Comparison of ENCODE assay signal across 8 cellular contexts in genomic region chr4:2009651-2010233, GRCh38. TPM values are rescaled to one million over a fixed set of nuclear protein-coding genes. Genes with fewer than 3 reads are reported as not detected.
DNase-seq lines count a peak whose midpoint lies in the region; ATAC-seq and TF ChIP-seq lines count a peak whose summit lies in the region.

No MANE protein-coding gene starts in this region.

- DNase-seq in CD14-positive monocyte (ENCODE audit: low spot score) (peak; percentile 65), NCI-H2029 (lab: John Stamatoyannopoulos, UW) (peak; percentile 58), activated B cell treated with CpG ODN at 0.5 μM for 24 hours (peak; percentile 31), chondrocyte (ENCODE audit: low spot score) (no peak), kidney glomerular epithelial cell (lab: John Stamatoyannopoulos, UW) (peak; percentile 35)
- DNase-seq in stimulated activated CD4-positive, alpha-beta T cell treated with anti-CD3 and anti-CD28 coated beads, Interleukin-2, amount 100 ng/mL, for 24 hours: peak; percentile 50 to 65

- intact Hi-C loops in CD14-positive monocyte (cut with micrococcal nuclease): loop anchor here (2.0 to 10.0 kb wide), 6 partner anchors 31 to 665 kb away; partner anchors contain the start of genes MXD4 (in 1 of the 2), NSD2 (in 1 of the 2), TACC3 (in 1 of the 2) and TMEM129 (in 1 of the 2)
- intact Hi-C loops in activated B cell treated with CpG ODN at 0.5 μM for 24 hours (cut with micrococcal nuclease): loop anchor here (1.0 to 10.0 kb wide), 11 partner anchors 33 to 1227 kb away; partner anchors contain the start of genes CFAP99, FAM193A, FAM53A and HAUS3

- H3K27me3 Mint-ChIP-seq in CD14-positive monocyte (ENCODE audit: low read depth in 3 of 3) (peaks cover 5 to 14% (median 9%) of the 10 kb centered on the region in 3 donors), activated B cell treated with CpG ODN at 0.5 μM for 24 hours (peaks cover 6% of the 10 kb centered on the region), chondrocyte (ENCODE audit: low read depth) (no peaks in the 10 kb centered on the region)

- peak overlapping the region; percentile 89 to 94 (median 93) for H3K27ac Mint-ChIP-seq in CD14-positive monocyte
- H3K27ac Mint-ChIP-seq in activated B cell treated with CpG ODN at 0.5 μM for 24 hours: peak overlapping the region; percentile 91
- H3K27ac Mint-ChIP-seq in chondrocyte (ENCODE audit: unreplicated experiment): peak overlapping the region; percentile 92

- POLR2A ChIA-PET in activated B cell treated with CpG ODN at 0.5 μM for 24 hours (lab: Charles Lee): interaction anchor here (0.5 to 1.8 kb wide), 4 partner anchors 32 to 663 kb away, joined by 3 to 5 read pairs (median 3); partner anchors contain the start of gene UVSSA

- H3K36me3 Mint-ChIP-seq in CD14-positive monocyte: peaks cover 13 to 23% of the 10 kb centered on the region in 2 donors
- H3K36me3 Mint-ChIP-seq in activated B cell treated with CpG ODN at 0.5 μM for 24 hours (ENCODE audit: low read depth): peaks cover 25% of the 10 kb centered on the region
- peaks cover 1% of the 10 kb centered on the region for H3K36me3 Mint-ChIP-seq in chondrocyte (ENCODE audit: low read depth)

- H3K4me3 Mint-ChIP-seq in CD14-positive monocyte: peak overlapping the region; percentile 86 to 90
- peak overlapping the region; percentile 90 for H3K4me3 Mint-ChIP-seq in activated B cell treated with CpG ODN at 0.5 μM for 24 hours
- peak overlapping the region; percentile 82 for H3K4me3 Mint-ChIP-seq in chondrocyte (ENCODE audit: unreplicated experiment)

- H3K9me3 Mint-ChIP-seq in CD14-positive monocyte (peaks cover 0 to 1% (median 0%) of the 10 kb centered on the region in 7 donors), activated B cell treated with CpG ODN at 0.5 μM for 24 hours (no peaks in the 10 kb centered on the region), chondrocyte (ENCODE audit: low read depth) (no peaks in the 10 kb centered on the region)

- peaks cover 41% of the 10 kb centered on the region for H3K4me1 Mint-ChIP-seq in CD14-positive monocyte
- peaks cover 32% of the 10 kb centered on the region for H3K4me1 Mint-ChIP-seq in activated B cell treated with CpG ODN at 0.5 μM for 24 hours
- H3K4me1 Mint-ChIP-seq in chondrocyte (ENCODE audit: low read depth): peaks cover 24% of the 10 kb centered on the region

- TF ChIP-seq CTCF in CD14-positive monocyte (IDR thresholded peaks at IDR 0.05): no peak
- no peak for TF ChIP-seq CTCF in activated B cell treated with CpG ODN at 0.5 μM for 24 hours (IDR thresholded peaks at IDR 0.05)
- peak; percentile 53 for TF ChIP-seq CTCF in chondrocyte (IDR thresholded peaks at IDR 0.05)

- CTCF ChIA-PET in activated B cell treated with CpG ODN at 0.5 μM for 24 hours (lab: Charles Lee): no interaction called here

- peak; percentile 22 for ATAC-seq in GM21529 (IDR thresholded peaks at IDR 0.05; ENCODE audit: unreplicated experiment)
- ATAC-seq in activated B cell treated with CpG ODN at 0.5 μM for 24 hours (ENCODE audit: low read depth): peak; percentile 22
- ATAC-seq in HG03442 (IDR thresholded peaks at IDR 0.05; ENCODE audit: unreplicated experiment): no peak

RNA-seq across cellular contexts. Expression of gene NELFA, which starts 1.0 kb away (rescaled TPM):
- 10 to 100 TPM; 10.0 to 10.5 TPM for polyA plus RNA-seq in CD14-positive monocyte
- total RNA-seq in activated B cell treated with CpG ODN at 0.5 μM for 24 hours: 44.7 and 49.9 TPM in 2 replicates
- 23.5 to 25.6 TPM (median 24.0 TPM) in 3 replicates for total RNA-seq in chondrocyte

RNA-seq across cellular contexts. Expression of gene NAT8L, which starts 49.4 kb away (rescaled TPM):
- polyA plus RNA-seq in CD14-positive monocyte: not detected
- total RNA-seq in activated B cell treated with CpG ODN at 0.5 μM for 24 hours: 0.15 and 0.24 TPM in 2 replicates
- 0.53 to 1.6 TPM (median 1.6 TPM) in 3 replicates for total RNA-seq in chondrocyte
